ENCODE assay signal across 8 cellular contexts in genomic region chr1:111593403-111594127, GRCh38. TPM values are rescaled to one million over a fixed set of nuclear protein-coding genes. Genes with fewer than 3 reads are reported as not detected.
A peak's percentile ranks its signal among the peaks of the same experiment; 100 is the strongest.
DNase-seq lines count a peak whose midpoint lies in the region; ATAC-seq and TF ChIP-seq lines count a peak whose summit lies in the region.

No MANE protein-coding gene starts in this region.

- peaks cover 49% of the 10 kb centered on the region for H3K4me1 Mint-ChIP-seq in central memory CD8-positive, alpha-beta T cell
- H3K4me1 Mint-ChIP-seq in naive B cell, result peaks cover 34 to 61% (median 41%) of the 10 kb centered on the region in 3 donors

- TF ChIP-seq CTCF in C4-2B (conservative IDR thresholded peaks at IDR 0.05), result no peak

- no peaks in the 10 kb centered on the region for H3K9me3 Mint-ChIP-seq in central memory CD8-positive, alpha-beta T cell
- H3K9me3 Mint-ChIP-seq in naive B cell, result no peaks in the 10 kb centered on the region

- peak overlapping the region; percentile 43 for H3K27ac ChIP-seq in C4-2B

- H3K36me3 Mint-ChIP-seq in central memory CD8-positive, alpha-beta T cell (ENCODE audit: insufficient read depth), result peaks cover 4% of the 10 kb centered on the region
- no peaks in the 10 kb centered on the region for H3K36me3 Mint-ChIP-seq in naive B cell

- H3K27ac Mint-ChIP-seq in central memory CD8-positive, alpha-beta T cell (ENCODE audit: low read depth), result peak overlapping the region; percentile 98
- peak overlapping the region in 5 of 6 donors; percentile 26 to 90 (median 75) for H3K27ac Mint-ChIP-seq in naive B cell

- peak overlapping the region; percentile 49 for H3K4me3 Mint-ChIP-seq in central memory CD8-positive, alpha-beta T cell
- H3K4me3 Mint-ChIP-seq in naive B cell, result peak overlapping the region in 6 of 8 donors; percentile 25 to 86 (median 67)

- H3K27me3 Mint-ChIP-seq in central memory CD8-positive, alpha-beta T cell, result no peaks in the 10 kb centered on the region
- H3K27me3 Mint-ChIP-seq in naive B cell, result no peaks in the 10 kb centered on the region

- peak; percentile 8 for DNase-seq in LHCN-M2 (ENCODE audit: low read depth)
- DNase-seq in central memory CD8-positive, alpha-beta T cell (ENCODE audit: low spot score in 2 of 2), result no peak
- no peak for DNase-seq in naive B cell
- no peak for DNase-seq in NCI-H774 (lab: John Stamatoyannopoulos, UW)
- DNase-seq in DMS79 (lab: John Stamatoyannopoulos, UW), result no peak
- DNase-seq in mucosa of gallbladder (ENCODE audit: low spot score), result no peak

- ATAC-seq in central memory CD8-positive, alpha-beta T cell (replicated peaks; ENCODE audit: extremely low read depth, poor library complexity, severe bottlenecking), result no peak
- ATAC-seq in naive B cell (ENCODE audit: low read depth in 2 of 2), result no peak
- no peak for ATAC-seq in HG03135 (IDR thresholded peaks at IDR 0.05; ENCODE audit: unreplicated experiment)

RNA-seq across cellular contexts. Expression of gene RAP1A, which starts 26.0 kb away (rescaled TPM):
- total RNA-seq in LHCN-M2 (2014; rRNA removed) (19.9 and 24.7 TPM in 2 replicates), mucosa of gallbladder (93.0 TPM)
- 37.2 TPM for polyA plus RNA-seq in LHCN-M2 (2012)
- 10 to 100 TPM; 30.7 to 44.6 (median 37.2) TPM for polyA plus RNA-seq in naive B cell (ENCODE audit: low read depth in 6 of 6)
